Comparison of ENCODE assay signal across 8 cellular contexts in genomic region chr19:18340237-18340989, GRCh38. TPM values are rescaled to one million over a fixed set of nuclear protein-coding genes. Genes with fewer than 3 reads are reported as not detected.
DNase-seq lines count a peak whose midpoint lies in the region; ATAC-seq and TF ChIP-seq lines count a peak whose summit lies in the region.

TSS of gene PGPEP1 (plus strand) at chr19:18340598. CDS start at chr19:18340682, 84 bp downstream.

- peak; percentile 90 for DNase-seq in GM10266 (ENCODE audit: extremely low spot score)
- DNase-seq in Panc1 (ENCODE audit: low read depth, low spot score) = no peak
- DNase-seq in activated T-helper 1 cell treated with anti-CD3 and anti-CD28 coated beads, Interleukin-2, amount 50 U/mL, for 16 hours (ENCODE audit: low read depth in 1 of 2, low spot score in 1 of 2) = peak; percentile 19 to 65
- peak; percentile 49 to 55 for DNase-seq in fibroblast of lung (ENCODE audit: low read depth in 2 of 2)
- DNase-seq in naive thymus-derived CD8-positive, alpha-beta T cell = peak in 9 of 10 donors; percentile 29 to 69 (median 52)
- DNase-seq in kidney glomerular epithelial cell (lab: John Stamatoyannopoulos, UW) = no peak

- H3K27ac Mint-ChIP-seq in naive thymus-derived CD8-positive, alpha-beta T cell = peak within 1 kb of the TSS; percentile 28 to 97 (median 94)
- peak within 1 kb of the TSS; percentile 79 for H3K27ac Mint-ChIP-seq in stimulated activated naive CD8-positive, alpha-beta T cell treated with anti-CD3 and anti-CD28 coated beads, Interleukin-15, Interleukin-2, amounts not matched to agents 100 ng/mL and 50 ng/mL, for 24 hours

- H3K9me3 Mint-ChIP-seq in naive thymus-derived CD8-positive, alpha-beta T cell = no peaks in the 10 kb centered on the region
- no peaks in the 10 kb centered on the region for H3K9me3 Mint-ChIP-seq in stimulated activated naive CD8-positive, alpha-beta T cell treated with anti-CD3 and anti-CD28 coated beads, Interleukin-15, Interleukin-2, amounts not matched to agents 100 ng/mL and 50 ng/mL, for 24 hours

- CTCF ChIA-PET in Panc1 (lab: Charles Lee) = interaction anchor here (1.1 kb wide), 1 partner anchor 75 kb away, joined by 3 read pairs; no protein-coding TSS in a partner anchor

- H3K4me1 ChIP-seq in Panc1 (ENCODE audit: control insufficient read depth, insufficient read depth, low read length) (peaks cover 9% of the 10 kb centered on the region; the same call in 1 of the 2 replicates), fibroblast of lung (ENCODE audit: control insufficient read depth, extremely low read depth, insufficient read depth, low read length) (peaks cover 6% of the 10 kb centered on the region)

- in situ Hi-C loops in Panc1 (cut with HindIII; ENCODE audit: low pct_unique_long_range_greater_than_20kb, low sequenced_read_pairs) = no loop called here

- POLR2A ChIA-PET in Panc1 (lab: Charles Lee) = no interaction called here
- POLR2A ChIA-PET in naive thymus-derived CD8-positive, alpha-beta T cell (lab: Charles Lee) = interaction anchor here (0.6 to 8.0 kb wide), 5 partner anchors 12 to 300 kb away, joined by 3 to 60 read pairs (median 4); partner anchors contain the start of genes JUND and LSM4

- H3K9me3 ChIP-seq in Panc1 (ENCODE audit: control insufficient read depth, insufficient read depth, low read depth, low read length) (no peaks in the 10 kb centered on the region), fibroblast of lung (ENCODE audit: control insufficient read depth, insufficient read depth, low read depth, low read length) (no peaks in the 10 kb centered on the region)

- TF ChIP-seq CTCF in GM10266 (IDR thresholded peaks at IDR 0.05; ENCODE audit: control insufficient read depth, insufficient read depth, low read depth, missing control alignments) (peak; percentile 1), Panc1 (IDR thresholded peaks at IDR 0.05) (no peak), fibroblast of lung (conservative IDR thresholded peaks at IDR 0.05 in 1 of 2, IDR thresholded peaks at IDR 0.05 in 1 of 2; ENCODE audit: low read depth in 1 of 2, low read length in 2 of 2) (no peak)

- no TSS peak for BruUV-seq in Panc1 (replicated peaks; lab: Mats Ljungman, UMichigan)

- no peaks in the 10 kb centered on the region for H4K20me1 ChIP-seq in fibroblast of lung (ENCODE audit: control insufficient read depth, extremely low read depth, insufficient read depth, low read length)

- peaks cover 0 to 1% (median 0%) of the 10 kb centered on the region in 5 donors for H3K27me3 Mint-ChIP-seq in naive thymus-derived CD8-positive, alpha-beta T cell
- H3K27me3 Mint-ChIP-seq in stimulated activated naive CD8-positive, alpha-beta T cell treated with anti-CD3 and anti-CD28 coated beads, Interleukin-15, Interleukin-2, amounts not matched to agents 100 ng/mL and 50 ng/mL, for 24 hours = no peaks in the 10 kb centered on the region

- no peaks in the 10 kb centered on the region for H3K79me2 ChIP-seq in fibroblast of lung (ENCODE audit: control insufficient read depth, insufficient read depth, low read length)

- intact Hi-C loops in Panc1 (cut with micrococcal nuclease; ENCODE audit: unreplicated experiment) = no loop called here

- peaks cover 10 to 24% (median 20%) of the 10 kb centered on the region in 4 donors for H3K4me1 Mint-ChIP-seq in naive thymus-derived CD8-positive, alpha-beta T cell
- peaks cover 19% of the 10 kb centered on the region for H3K4me1 Mint-ChIP-seq in stimulated activated naive CD8-positive, alpha-beta T cell treated with anti-CD3 and anti-CD28 coated beads, Interleukin-15, Interleukin-2, amounts not matched to agents 100 ng/mL and 50 ng/mL, for 24 hours (ENCODE audit: low read depth)

- peak within 1 kb of the TSS; percentile 63 to 75 for H3K4me3 ChIP-seq in Panc1 (ENCODE audit: low read depth in 2 of 2, low read length in 2 of 2)
- H3K4me3 ChIP-seq in fibroblast of lung (replicated peaks in 1 of 4; ENCODE audit: control extremely low read depth in 1 of 4, insufficient read depth in 1 of 4, low read depth in 3 of 4, low read length in 4 of 4) = peak within 1 kb of the TSS; percentile 64 to 89 (median 81)

- peak within 1 kb of the TSS; percentile 84 to 93 (median 90) for H3K4me3 Mint-ChIP-seq in naive thymus-derived CD8-positive, alpha-beta T cell
- H3K4me3 Mint-ChIP-seq in stimulated activated naive CD8-positive, alpha-beta T cell treated with anti-CD3 and anti-CD28 coated beads, Interleukin-15, Interleukin-2, amounts not matched to agents 100 ng/mL and 50 ng/mL, for 24 hours = peak within 1 kb of the TSS; percentile 78

- H3K27me3 ChIP-seq in Panc1 (ENCODE audit: control insufficient read depth, insufficient read depth, low read length) (no peaks in the 10 kb centered on the region), fibroblast of lung (ENCODE audit: control insufficient read depth, insufficient read depth, low read length) (no peaks in the 10 kb centered on the region)

- H3K36me3 Mint-ChIP-seq in naive thymus-derived CD8-positive, alpha-beta T cell = peaks cover 0 to 29% (median 0%) of the 10 kb centered on the region in 3 donors
- no peaks in the 10 kb centered on the region for H3K36me3 Mint-ChIP-seq in stimulated activated naive CD8-positive, alpha-beta T cell treated with anti-CD3 and anti-CD28 coated beads, Interleukin-15, Interleukin-2, amounts not matched to agents 100 ng/mL and 50 ng/mL, for 24 hours (ENCODE audit: low read depth)

- peak within 1 kb of the TSS; percentile 85 for H3K4me2 ChIP-seq in fibroblast of lung (ENCODE audit: extremely low read depth, insufficient read depth, low read length)

- H3K27ac ChIP-seq in Panc1 (ENCODE audit: low read length) (peak within 1 kb of the TSS; percentile 61), fibroblast of lung (ENCODE audit: insufficient read depth, low read length) (peak within 1 kb of the TSS; percentile 27)

- H3K9ac ChIP-seq in fibroblast of lung (ENCODE audit: insufficient read depth, low read length) = peak within 1 kb of the TSS; percentile 63

- H3K36me3 ChIP-seq in Panc1 (ENCODE audit: control insufficient read depth, insufficient read depth, low read length) (no peaks in the 10 kb centered on the region; the same call in 1 of the 2 replicates), fibroblast of lung (ENCODE audit: control insufficient read depth, insufficient read depth, low read length) (peaks cover 2% of the 10 kb centered on the region)

- H2AFZ ChIP-seq in fibroblast of lung (ENCODE audit: low read length) = peak within 1 kb of the TSS; percentile 64

- peak; percentile 70 for ATAC-seq in HG02885 (IDR thresholded peaks at IDR 0.05; ENCODE audit: poor library complexity, unreplicated experiment)
- ATAC-seq in Panc1 = peak; percentile 86
- ATAC-seq in naive thymus-derived CD8-positive, alpha-beta T cell = peak; percentile 42 to 67

RNA-seq across cellular contexts. Expression of gene PGPEP1, which starts in this region (rescaled TPM):
- 36.3 TPM for total RNA-seq in Panc1 (2021; ENCODE audit: unreplicated experiment)
- polyA plus RNA-seq in Panc1 (2012; ENCODE audit: insufficient read length) = 24.0 TPM
- 63.9 and 78.8 TPM in 2 replicates for total RNA-seq in fibroblast of lung
- polyA plus RNA-seq in fibroblast of lung = 17.0 and 25.4 TPM in 2 replicates
- polyA plus RNA-seq in fibroblast of lung (2012) = 17.8 and 24.4 TPM in 2 replicates
- 110 and 120 TPM in 2 replicates for polyA minus RNA-seq in fibroblast of lung (ENCODE audit: low replicate concordance)
- 10 to 100 TPM; 55.9 to 61.0 TPM for total RNA-seq in naive thymus-derived CD8-positive, alpha-beta T cell
- polyA plus RNA-seq in naive thymus-derived CD8-positive, alpha-beta T cell = 10 to 100 TPM in 1 of 3 donors, 1 to 10 TPM in 2; 9.3 to 11.9 (median 9.7) TPM

Comparison
In these comparisons a context has a peak if more than half of its experiments do, and no peak if none do; other contexts are left out.
1. DNase-seq: peak in GM10266 (single experiment), activated T-helper 1 cell treated with anti-CD3 and anti-CD28 coated beads, Interleukin-2, amount 50 U/mL, for 16 hours (2 of 2), fibroblast of lung (2 of 2) and naive thymus-derived CD8-positive, alpha-beta T cell (9 of 10); none in Panc1 (single experiment) and kidney glomerular epithelial cell (single experiment).
2. Peak in every context shown above with its lines, with median percentiles within 50 percentile points of each other: ATAC-seq.